In the genomic region with DNA sequence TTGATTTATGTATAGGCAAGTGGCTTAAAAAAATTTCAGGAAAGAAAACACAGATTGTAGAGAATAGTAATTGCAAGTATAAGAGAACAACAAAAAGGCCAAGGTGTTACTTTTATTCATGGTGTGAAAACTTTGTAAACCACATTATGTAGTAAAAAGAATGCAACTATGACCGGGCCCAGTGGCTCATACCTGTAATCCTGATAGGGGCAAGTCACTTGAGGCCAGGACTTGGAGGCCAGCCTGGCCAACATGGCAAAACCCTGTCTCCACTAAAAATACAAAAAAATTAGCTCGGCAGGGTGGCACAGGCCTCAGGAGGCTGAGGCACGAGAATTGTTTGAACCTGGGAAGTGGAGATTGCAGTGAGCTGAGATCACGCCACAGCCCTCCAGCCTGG, we compare ENCODE assay signal across 8 cellular contexts.
"Had no signal": no experiment of that assay in that cellular context is flagged by ENCODE, and none has a peak within 500 bp of the region (broad histone marks: within the 10 kb centered on the region; RNA-seq: fewer than 3 reads in every experiment).

No MANE protein-coding gene starts in this region.

- H3K4me3 Mint-ChIP-seq: IgD-negative memory B cell had no signal

- H3K4me1 ChIP-seq: HAP-1 had no signal

- H3K36me3 ChIP-seq: HAP-1 had no signal

- H3K9ac ChIP-seq: GM23248, KMS-11 had no signal

- H3K9me3 ChIP-seq: HAP-1 had no signal

- H2AFZ ChIP-seq: GM23248 had no signal

- H3K27ac Mint-ChIP-seq: IgD-negative memory B cell had no signal

- H3K9me3 Mint-ChIP-seq: IgD-negative memory B cell had no signal

- H3K4me2 ChIP-seq: KMS-11 had no signal

- H3K4me3 ChIP-seq: GM23248, HAP-1 had no signal

- ATAC-seq: HCT116 had no signal

- H3K27ac ChIP-seq: GM23248, KMS-11 had no signal

- DNase-seq: GM23248, GOT3, H7, KBM-7 had no signal
